In the genomic region with DNA sequence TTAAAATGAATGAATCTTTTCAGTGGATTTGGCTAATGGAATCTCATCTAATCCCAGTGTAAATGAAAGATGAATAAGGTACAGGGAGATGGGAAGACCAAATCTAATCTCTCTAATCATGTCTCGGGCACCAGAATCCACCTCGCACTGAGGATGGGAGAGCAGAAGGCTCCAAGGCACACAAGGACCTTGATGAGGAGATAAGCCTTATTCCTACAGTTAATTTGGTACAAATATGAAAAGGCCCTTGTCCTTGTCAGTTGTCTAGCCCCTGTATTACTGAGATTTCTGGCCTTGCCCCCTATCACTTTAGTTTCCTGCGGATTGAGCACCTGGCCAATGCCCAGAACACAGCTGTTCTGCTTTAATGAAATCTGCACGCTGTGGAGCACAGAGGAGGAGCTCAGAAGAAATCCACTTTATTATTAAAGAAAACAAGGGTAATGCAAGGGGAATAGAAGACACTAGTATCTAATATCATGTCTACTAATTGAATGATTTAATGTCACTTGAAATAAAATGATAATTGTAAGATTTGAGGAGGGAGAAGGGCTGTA, we compare ENCODE assay signal across 23 cellular contexts.
"Had no signal": no experiment of that assay in that cellular context is flagged by ENCODE, and none has a peak within 500 bp of the region (broad histone marks: within the 10 kb centered on the region; RNA-seq: fewer than 3 reads in every experiment).

No MANE protein-coding gene starts in this region.

- ATAC-seq: activated CD4-positive, alpha-beta T cell treated with anti-CD3 and anti-CD28 coated beads for 36 hours; activated naive CD4-positive, alpha-beta T cell treated with anti-CD3 and anti-CD28 coated beads, Interleukin-2, amount 50 U/mL, for 72 hours; activated T-helper 17 cell treated with anti-CD3 and anti-CD28 coated beads, Interleukin-2, amount 50 U/mL, for 72 hours; natural killer cell treated with Interleukin-12 subunit alpha and Interleukin-12 subunit beta and Interleukin-15 and Interleukin-18, amount 100 ng/mL, for 72 hours; psoas muscle; right cardiac atrium; stimulated activated naive CD8-positive, alpha-beta T cell treated with anti-CD3 and anti-CD28 coated beads, Interleukin-15, Interleukin-2, amounts not matched to agents 100 U/mL and 50 U/mL, for 24 hours had no signal

- H3K4me3 ChIP-seq: ovary, psoas muscle, upper lobe of left lung had no signal

- H3K4me1 ChIP-seq: psoas muscle, upper lobe of left lung had no signal

- H3K9me3 ChIP-seq: ovary, psoas muscle, upper lobe of left lung had no signal

- H3K27me3 ChIP-seq: brain microvascular endothelial cell, ovary, upper lobe of left lung had no signal

- H3K36me3 ChIP-seq: brain microvascular endothelial cell, ovary, upper lobe of left lung had no signal

- DNase-seq: activated B cell treated with CpG ODN at 0.5 μM for 24 hours; activated CD4-positive, alpha-beta T cell treated with anti-CD3 and anti-CD28 coated beads for 36 hours; activated CD4-positive, alpha-beta T cell treated with anti-CD3 and anti-CD28 coated beads, Interleukin-2, amount 50 U/mL, for 4 hours; activated CD8-positive, alpha-beta memory T cell treated with anti-CD3 and anti-CD28 coated beads for 24 hours; activated CD8-positive, alpha-beta memory T cell treated with anti-CD3 and anti-CD28 coated beads, Interleukin-2, amount 50 U/mL, for 4 hours; activated T-cell treated with anti-CD3 and anti-CD28 coated beads, Interleukin-2, amount 50 U/mL, for 24 hours; aorta; brain microvascular endothelial cell; caudate nucleus; dermis blood vessel endothelial cell; effector memory CD4-positive, alpha-beta T cell; foreskin melanocyte; hypothalamus; ovary; psoas muscle; right cardiac atrium; stimulated activated CD4-positive, alpha-beta T cell treated with anti-CD3 and anti-CD28 coated beads, Interleukin-4, amount 100 ng/mL, for 24 hours; stimulated activated naive CD8-positive, alpha-beta T cell treated with anti-CD3 and anti-CD28 coated beads, Interleukin-15, Interleukin-2, amounts not matched to agents 100 U/mL and 50 U/mL, for 24 hours; T1000; upper lobe of left lung had no signal

- H3K27ac ChIP-seq: brain microvascular endothelial cell, ovary, psoas muscle, upper lobe of left lung had no signal
